In genomic region chr17:19003543-19003965, GRCh38 we compare ENCODE assay signal across 9 cellular contexts. TPM values are rescaled to one million over a fixed set of nuclear protein-coding genes. Genes with fewer than 3 reads are reported as not detected.
A peak's percentile ranks its signal among the peaks of the same experiment; 100 is the strongest.
DNase-seq lines count a peak whose midpoint lies in the region; ATAC-seq, FAIRE-seq and TF ChIP-seq lines count a peak whose summit lies in the region.
"Had no signal": no experiment of that assay in that cellular context is flagged by ENCODE, and none has a peak within 500 bp of the region (broad histone marks: within the 10 kb centered on the region; RNA-seq: fewer than 3 reads in every experiment).

No MANE protein-coding gene starts in this region.

- H3K4me1 ChIP-seq in keratinocyte (ENCODE audit: control insufficient read depth, extremely low read depth, insufficient read depth, low read length): peaks cover 47% of the 10 kb centered on the region

- H3K27me3 ChIP-seq in keratinocyte (ENCODE audit: control insufficient read depth, extremely low read depth, insufficient read depth, low read length): no peaks in the 10 kb centered on the region

- H3K9me3 ChIP-seq in keratinocyte (ENCODE audit: control insufficient read depth, low read depth, low read length): no peaks in the 10 kb centered on the region

- no peak for ATAC-seq in stimulated activated naive CD8-positive, alpha-beta T cell treated with anti-CD3 and anti-CD28 coated beads, Interleukin-15, amount 100 ng/mL, for 72 hours

- H3K4me3 Mint-ChIP-seq in activated naive CD8-positive, alpha-beta T cell treated with anti-CD3 and anti-CD28 coated beads for 36 hours: peak overlapping the region; percentile 92
- peak overlapping the region; percentile 90 for H3K4me3 Mint-ChIP-seq in stimulated activated naive CD8-positive, alpha-beta T cell treated with anti-CD3 and anti-CD28 coated beads, Interleukin-15, amount 100 ng/mL, for 72 hours

- no peak for TF ChIP-seq CTCF in keratinocyte (optimal IDR thresholded peaks at IDR 0.05 in 1 of 3, IDR thresholded peaks at IDR 0.05 in 1 of 3, conservative IDR thresholded peaks at IDR 0.05 in 1 of 3; ENCODE audit: extremely low read depth in 1 of 3, insufficient read depth in 2 of 3, low read length in 3 of 3)

- H3K36me3 ChIP-seq in keratinocyte (ENCODE audit: control insufficient read depth in 2 of 2, extremely low read depth in 1 of 2, insufficient read depth in 2 of 2, low read length in 2 of 2): peaks cover 7 to 30% of the 10 kb centered on the region in 2 experiments

- H3K79me2 ChIP-seq in keratinocyte (ENCODE audit: control insufficient read depth, insufficient read depth, low read length): peaks cover 45% of the 10 kb centered on the region

- H3K36me3 Mint-ChIP-seq in activated naive CD8-positive, alpha-beta T cell treated with anti-CD3 and anti-CD28 coated beads for 36 hours: peaks cover 11% of the 10 kb centered on the region

- DNase-seq in DMS 273 (lab: John Stamatoyannopoulos, UW; ENCODE audit: unreplicated experiment): peak; percentile 69
- no peak for DNase-seq in DMS 273 treated with DMSO at 0.1 percent for 48 hours (lab: John Stamatoyannopoulos, UW)
- no peak for DNase-seq in activated naive CD8-positive, alpha-beta T cell treated with anti-CD3 and anti-CD28 coated beads for 36 hours
- no peak for DNase-seq in keratinocyte (ENCODE audit: low read depth, low spot score)
- no peak for DNase-seq in stimulated activated naive CD8-positive, alpha-beta T cell treated with anti-CD3 and anti-CD28 coated beads, Interleukin-15, amount 100 ng/mL, for 72 hours
- DNase-seq in kidney tubule cell (ENCODE audit: low spot score): no peak
- no peak for DNase-seq in stimulated activated CD8-positive, alpha-beta memory T cell treated with anti-CD3 and anti-CD28 coated beads, Interleukin-4, amount 100 ng/mL, for 48 hours
- DNase-seq in KG1 (lab: John Stamatoyannopoulos, UW): no peak

- dilution Hi-C loops in keratinocyte (cut with MboI; ENCODE audit: extremely low pct_ligation_motif_present, low sequenced_read_pairs): no loop called here

- H3K9me1 ChIP-seq in keratinocyte (ENCODE audit: control insufficient read depth, extremely low read depth, insufficient read depth, low read length): peaks cover 2% of the 10 kb centered on the region

- peak overlapping the region; percentile 87 for H3K9ac ChIP-seq in keratinocyte (ENCODE audit: control insufficient read depth, extremely low read depth, insufficient read depth, low read length)

- H3K4me1 Mint-ChIP-seq in activated naive CD8-positive, alpha-beta T cell treated with anti-CD3 and anti-CD28 coated beads for 36 hours: peaks cover 31% of the 10 kb centered on the region
- peaks cover 40% of the 10 kb centered on the region for H3K4me1 Mint-ChIP-seq in stimulated activated naive CD8-positive, alpha-beta T cell treated with anti-CD3 and anti-CD28 coated beads, Interleukin-15, amount 100 ng/mL, for 72 hours

- no peak overlapping the region for H2AFZ ChIP-seq in keratinocyte (ENCODE audit: control insufficient read depth, low read length)

- peak overlapping the region; percentile 96 for H3K27ac ChIP-seq in keratinocyte (ENCODE audit: control insufficient read depth, insufficient read depth, low read length)
- H3K27ac ChIP-seq: 22Rv1 had no signal

- H3K4me2 ChIP-seq in keratinocyte (ENCODE audit: control insufficient read depth, extremely low read depth, insufficient read depth, low read depth, low read length): peak overlapping the region; percentile 96

- H3K27me3 Mint-ChIP-seq in activated naive CD8-positive, alpha-beta T cell treated with anti-CD3 and anti-CD28 coated beads for 36 hours: no peaks in the 10 kb centered on the region
- no peaks in the 10 kb centered on the region for H3K27me3 Mint-ChIP-seq in stimulated activated naive CD8-positive, alpha-beta T cell treated with anti-CD3 and anti-CD28 coated beads, Interleukin-15, amount 100 ng/mL, for 72 hours

- H4K20me1 ChIP-seq in keratinocyte (ENCODE audit: control insufficient read depth, extremely low read depth, insufficient read depth, low read length): peaks cover 5% of the 10 kb centered on the region

- H3K9me3 Mint-ChIP-seq in activated naive CD8-positive, alpha-beta T cell treated with anti-CD3 and anti-CD28 coated beads for 36 hours: peaks cover 1% of the 10 kb centered on the region
- no peaks in the 10 kb centered on the region for H3K9me3 Mint-ChIP-seq in stimulated activated naive CD8-positive, alpha-beta T cell treated with anti-CD3 and anti-CD28 coated beads, Interleukin-15, amount 100 ng/mL, for 72 hours

- FAIRE-seq in keratinocyte (lab: Jason Lieb, UNC): no peak

- peak overlapping the region; percentile 71 to 84 (median 78) for H3K4me3 ChIP-seq in keratinocyte (ENCODE audit: control insufficient read depth in 2 of 3, extremely low read depth in 1 of 3, insufficient read depth in 2 of 3, low read depth in 1 of 3, low read length in 3 of 3)

- no peak overlapping the region for H3K27ac Mint-ChIP-seq in activated naive CD8-positive, alpha-beta T cell treated with anti-CD3 and anti-CD28 coated beads for 36 hours
- peak overlapping the region in 1 of 2 donors; percentile 6 for H3K27ac Mint-ChIP-seq in stimulated activated naive CD8-positive, alpha-beta T cell treated with anti-CD3 and anti-CD28 coated beads, Interleukin-15, amount 100 ng/mL, for 72 hours

RNA-seq across cellular contexts. Expression of gene FAM83G, which starts 1.0 kb away (rescaled TPM):
- 10 to 100 TPM; 10.3 to 10.4 TPM for total RNA-seq in activated naive CD8-positive, alpha-beta T cell treated with anti-CD3 and anti-CD28 coated beads for 36 hours
- 23.2 to 29.8 TPM (median 23.7 TPM) in 3 replicates for polyA plus RNA-seq in keratinocyte
- polyA plus RNA-seq in keratinocyte (2011; ENCODE audit: low read depth): 17.7 TPM
- 15.2 and 25.5 TPM in 2 replicates for polyA plus RNA-seq in keratinocyte (2011; cell fraction: cytosol; rRNA removed)
- polyA plus RNA-seq in keratinocyte (2011; cell fraction: nucleus; rRNA removed): 57.1 and 69.8 TPM in 2 replicates
- polyA plus RNA-seq in keratinocyte (2012; ENCODE audit: low replicate concordance): 30.2 and 48.6 TPM in 2 replicates
- polyA minus RNA-seq in keratinocyte: 29.1 to 51.3 TPM (median 33.1 TPM) in 3 replicates
- polyA minus RNA-seq in keratinocyte (2011; cell fraction: cytosol; rRNA and poly(A)+ RNA removed): 58.1 TPM
- polyA minus RNA-seq in keratinocyte (2011; cell fraction: nucleus; rRNA and poly(A)+ RNA removed): 67.7 and 69.3 TPM in 2 replicates

RNA-seq across cellular contexts. Expression of gene GRAP, which starts 43.2 kb away (rescaled TPM):
- 10 to 100 TPM; 14.5 to 14.8 TPM for total RNA-seq in activated naive CD8-positive, alpha-beta T cell treated with anti-CD3 and anti-CD28 coated beads for 36 hours
- polyA plus RNA-seq in keratinocyte: 0.02 to 0.05 TPM (median 0.03 TPM) in 3 replicates
- not detected for polyA plus RNA-seq in keratinocyte (2011; ENCODE audit: low read depth)
- polyA plus RNA-seq in keratinocyte (2011; cell fraction: cytosol; rRNA removed): 0.04 TPM in 1 of 2 replicates, not detected in the other
- polyA plus RNA-seq in keratinocyte (2011; cell fraction: nucleus; rRNA removed): 0.12 TPM in 1 of 2 replicates, not detected in the other
- polyA plus RNA-seq in keratinocyte (2012; ENCODE audit: low replicate concordance): not detected in 2 replicates
- polyA minus RNA-seq in keratinocyte: not detected in 3 replicates
- polyA minus RNA-seq in keratinocyte (2011; cell fraction: cytosol; rRNA and poly(A)+ RNA removed): not detected
- polyA minus RNA-seq in keratinocyte (2011; cell fraction: nucleus; rRNA and poly(A)+ RNA removed): not detected in 2 replicates

RNA-seq across cellular contexts. Expression of gene SLC5A10, which starts 51.6 kb away (rescaled TPM):
- not detected for total RNA-seq in activated naive CD8-positive, alpha-beta T cell treated with anti-CD3 and anti-CD28 coated beads for 36 hours
- 0.02 to 0.04 TPM in 2 of 3 replicates, not detected in the other for polyA plus RNA-seq in keratinocyte
- 0.07 TPM for polyA plus RNA-seq in keratinocyte (2011; ENCODE audit: low read depth)
- 0.03 TPM in 1 of 2 replicates, not detected in the other for polyA plus RNA-seq in keratinocyte (2011; cell fraction: cytosol; rRNA removed)
- polyA plus RNA-seq in keratinocyte (2011; cell fraction: nucleus; rRNA removed): 0.08 and 0.14 TPM in 2 replicates
- polyA plus RNA-seq in keratinocyte (2012; ENCODE audit: low replicate concordance): 0.27 TPM in 1 of 2 replicates, not detected in the other
- not detected in 3 replicates for polyA minus RNA-seq in keratinocyte
- polyA minus RNA-seq in keratinocyte (2011; cell fraction: cytosol; rRNA and poly(A)+ RNA removed): not detected
- 0.31 and 0.32 TPM in 2 replicates for polyA minus RNA-seq in keratinocyte (2011; cell fraction: nucleus; rRNA and poly(A)+ RNA removed)
